8 cellular contexts compared by ENCODE assay signal in genomic region chr10:88974446-88975376, GRCh38. TPM values are rescaled to one million over a fixed set of nuclear protein-coding genes. Genes with fewer than 3 reads are reported as not detected.
DNase-seq lines count a peak whose midpoint lies in the region; ATAC-seq, FAIRE-seq and TF ChIP-seq lines count a peak whose summit lies in the region.

No MANE protein-coding gene starts in this region.

- peak overlapping the region; percentile 95 for H2AFZ ChIP-seq in endothelial cell of umbilical vein (ENCODE audit: low read depth, low read length)

- TF ChIP-seq CTCF in Peyer's patch (IDR thresholded peaks at IDR 0.05) = no peak
- no peak for TF ChIP-seq CTCF in endothelial cell of umbilical vein (IDR thresholded peaks at IDR 0.05; ENCODE audit: extremely low read depth in 1 of 2, insufficient read depth in 1 of 2, low read depth in 1 of 2, low read length in 2 of 2)

- BruUV-seq in endothelial cell of umbilical vein (replicated peaks; lab: Mats Ljungman, UMichigan) = no TSS peak

- no peaks in the 10 kb centered on the region for H3K36me3 ChIP-seq in Peyer's patch
- H3K36me3 ChIP-seq in endothelial cell of umbilical vein (ENCODE audit: control insufficient read depth in 2 of 2, extremely low read depth in 1 of 2, insufficient read depth in 2 of 2, low read length in 2 of 2) = no peaks in the 10 kb centered on the region
- no peaks in the 10 kb centered on the region for H3K36me3 ChIP-seq in rectal smooth muscle tissue (ENCODE audit: control insufficient read depth, insufficient read depth, low read length)

- ATAC-seq in GM18519 (IDR thresholded peaks at IDR 0.05; ENCODE audit: low FRiP score, unreplicated experiment) = no peak
- no peak for ATAC-seq in GM19324 (IDR thresholded peaks at IDR 0.05; ENCODE audit: low FRiP score, unreplicated experiment)

- intact Hi-C loops in endothelial cell of umbilical vein (cut with micrococcal nuclease) = no loop called here

- no peak for DNase-seq in GM18507 (ENCODE audit: extremely low spot score, insufficient read length, low read depth)
- no peak for DNase-seq in Peyer's patch
- DNase-seq in endothelial cell of umbilical vein (ENCODE audit: low read depth, low spot score) = peak; percentile 67
- no peak for DNase-seq in activated effector memory CD4-positive, alpha-beta T cell treated with anti-CD3 and anti-CD28 coated beads, Interleukin-2, amount 50 U/mL, for 16 hours
- no peak for DNase-seq in GOT3 (lab: John Stamatoyannopoulos, UW)

- H3K9me3 ChIP-seq in Peyer's patch (no peaks in the 10 kb centered on the region), endothelial cell of umbilical vein (replicated peaks; ENCODE audit: control insufficient read depth, insufficient read depth, low read length) (no peaks in the 10 kb centered on the region)

- dilution Hi-C loops in endothelial cell of umbilical vein (cut with MboI; ENCODE audit: extremely low pct_ligation_motif_present, low sequenced_read_pairs) = loop anchor here (25.0 kb wide), 1 partner anchor 238 kb away; the partner anchor contains the start of gene CH25H

- H3K27me3 ChIP-seq in Peyer's patch (no peaks in the 10 kb centered on the region), endothelial cell of umbilical vein (ENCODE audit: control insufficient read depth in 2 of 2, insufficient read depth in 2 of 2, low read length in 2 of 2) (peaks cover 0 to 4% of the 10 kb centered on the region in 2 experiments), rectal smooth muscle tissue (ENCODE audit: control insufficient read depth, insufficient read depth, low read length) (no peaks in the 10 kb centered on the region)

- peak overlapping the region; percentile 98 for H3K4me2 ChIP-seq in endothelial cell of umbilical vein (ENCODE audit: insufficient read depth, low read length)

- peak overlapping the region; percentile 31 to 57 (median 45) for H3K4me3 ChIP-seq in Peyer's patch
- H3K4me3 ChIP-seq in endothelial cell of umbilical vein (replicated peaks in 1 of 3; ENCODE audit: insufficient read depth in 1 of 3, low read depth in 1 of 3, low read length in 3 of 3) = peak overlapping the region; percentile 30 to 96 (median 95)
- H3K4me3 ChIP-seq in rectal smooth muscle tissue (ENCODE audit: low read length) = peak overlapping the region; percentile 68

- no peaks in the 10 kb centered on the region for H4K20me1 ChIP-seq in endothelial cell of umbilical vein (replicated peaks; ENCODE audit: control insufficient read depth, extremely low read depth, insufficient read depth, low read length)

- no peak for TF ChIP-seq POLR2A in Peyer's patch (IDR thresholded peaks at IDR 0.05)
- TF ChIP-seq POLR2A in endothelial cell of umbilical vein (IDR thresholded peaks at IDR 0.05; ENCODE audit: low read depth, low read length) = no peak

- CTCF ChIA-PET in endothelial cell of umbilical vein (lab: Charles Lee) = interaction anchor here (0.7 to 2.8 kb wide), 3 partner anchors 12 to 243 kb away, joined by 3 to 18 read pairs (median 3); no protein-coding TSS in a partner anchor

- POLR2A ChIA-PET in endothelial cell of umbilical vein (lab: Charles Lee) = no interaction called here

- H3K27ac ChIP-seq in Peyer's patch (peak overlapping the region; percentile 49 to 72 (median 64)), endothelial cell of umbilical vein (ENCODE audit: insufficient read depth, low read depth, low read length) (peak overlapping the region; percentile 41), rectal smooth muscle tissue (ENCODE audit: low read depth, low read length) (peak overlapping the region; percentile 72)

- FAIRE-seq in GM18507 (lab: Jason Lieb, UNC) (peak; percentile 75), endothelial cell of umbilical vein (lab: Jason Lieb, UNC) (no peak)

- no peaks in the 10 kb centered on the region for H3K9me1 ChIP-seq in endothelial cell of umbilical vein (replicated peaks; ENCODE audit: control insufficient read depth, extremely low read depth, insufficient read depth, low read length)

- H3K79me2 ChIP-seq in endothelial cell of umbilical vein (ENCODE audit: control insufficient read depth, insufficient read depth, low read length) = no peaks in the 10 kb centered on the region

- H3K9ac ChIP-seq in endothelial cell of umbilical vein (replicated peaks; ENCODE audit: extremely low read depth, insufficient read depth, low read length) = peak overlapping the region; percentile 61
- no peak overlapping the region for H3K9ac ChIP-seq in rectal smooth muscle tissue (ENCODE audit: low read length)

- peaks cover 0 to 13% (median 0%) of the 10 kb centered on the region in 4 donors for H3K4me1 ChIP-seq in Peyer's patch
- peaks cover 8% of the 10 kb centered on the region for H3K4me1 ChIP-seq in endothelial cell of umbilical vein (ENCODE audit: control insufficient read depth, extremely low read depth, insufficient read depth, low read length)
- peaks cover 31% of the 10 kb centered on the region for H3K4me1 ChIP-seq in rectal smooth muscle tissue (ENCODE audit: control insufficient read depth, insufficient read depth, low read length)

TF ChIP-seq in endothelial cell of umbilical vein, 7 proteins besides CTCF, POLR2A, EP300 and RAD21:
- TF ChIP-seq FOS (IDR thresholded peaks at IDR 0.05; ENCODE audit: borderline replicate concordance, insufficient read depth, low read length) (no peak), POLR2AphosphoS5 (IDR thresholded peaks at IDR 0.05; ENCODE audit: insufficient read depth, low read depth, low read length) (no peak), JUN (IDR thresholded peaks at IDR 0.05; ENCODE audit: borderline replicate concordance, insufficient read depth, insufficient read length, low read depth) (no peak), GATA2 (IDR thresholded peaks at IDR 0.05; ENCODE audit: insufficient read depth, insufficient read length, low read depth, low read length) (no peak), MAX (IDR thresholded peaks at IDR 0.05; ENCODE audit: insufficient read depth, insufficient read length) (no peak)

RNA-seq across cellular contexts. Expression of gene FAS, which starts 15.9 kb away (rescaled TPM):
- 10 to 100 TPM; 25.9 to 81.7 (median 29.2) TPM for total RNA-seq in Peyer's patch
- 6.0 and 6.1 TPM in 2 replicates for total RNA-seq in endothelial cell of umbilical vein
- 1.7 and 2.0 TPM in 2 replicates for polyA plus RNA-seq in endothelial cell of umbilical vein
- 3.0 and 3.6 TPM in 2 replicates for polyA plus RNA-seq in endothelial cell of umbilical vein (2011; cell fraction: cytosol; rRNA removed)
- 6.6 and 7.0 TPM in 2 replicates for polyA plus RNA-seq in endothelial cell of umbilical vein (2011; cell fraction: nucleus; rRNA removed)
- 6.3 and 11.4 TPM in 2 replicates for polyA plus RNA-seq in endothelial cell of umbilical vein (2012)
- polyA minus RNA-seq in endothelial cell of umbilical vein = 2.7 and 4.0 TPM in 2 replicates
- 9.7 TPM for polyA minus RNA-seq in endothelial cell of umbilical vein (2011; cell fraction: cytosol; rRNA and poly(A)+ RNA removed)
- 2.9 and 4.3 TPM in 2 replicates for polyA minus RNA-seq in endothelial cell of umbilical vein (2011; cell fraction: nucleus; rRNA and poly(A)+ RNA removed)

RNA-seq across cellular contexts. Expression of gene ACTA2, which starts 22.1 kb away (rescaled TPM):
- total RNA-seq in Peyer's patch (100 to 1,000 TPM in 3 of 4 donors, 10 to 100 TPM in 1; 83.5 to 342 (median 142) TPM), endothelial cell of umbilical vein (9.7 and 13.0 TPM in 2 replicates)
- polyA plus RNA-seq in endothelial cell of umbilical vein = 6.3 and 7.0 TPM in 2 replicates
- polyA plus RNA-seq in endothelial cell of umbilical vein (2011; cell fraction: cytosol; rRNA removed) = 11.4 and 11.5 TPM in 2 replicates
- 6.3 and 7.9 TPM in 2 replicates for polyA plus RNA-seq in endothelial cell of umbilical vein (2011; cell fraction: nucleus; rRNA removed)
- polyA plus RNA-seq in endothelial cell of umbilical vein (2012) = 22.7 and 23.0 TPM in 2 replicates
- 6.7 and 10.0 TPM in 2 replicates for polyA minus RNA-seq in endothelial cell of umbilical vein
- polyA minus RNA-seq in endothelial cell of umbilical vein (2011; cell fraction: cytosol; rRNA and poly(A)+ RNA removed) = 3.1 TPM
- 2.7 and 3.1 TPM in 2 replicates for polyA minus RNA-seq in endothelial cell of umbilical vein (2011; cell fraction: nucleus; rRNA and poly(A)+ RNA removed)

Comparison
In these comparisons a context has a peak if more than half of its experiments do, and no peak if none do; other contexts are left out.
1. H3K4me3 ChIP-seq: peak in every context shown above with its lines; median percentile 95 in endothelial cell of umbilical vein; 68 in rectal smooth muscle tissue; 45 in Peyer's patch.